18 cellular contexts compared by ENCODE assay signal in genomic region chr5:3303777-3304176, GRCh38.
"Had no signal": no experiment of that assay in that cellular context is flagged by ENCODE, and none has a peak within 500 bp of the region (broad histone marks: within the 10 kb centered on the region; RNA-seq: fewer than 3 reads in every experiment).

No MANE protein-coding gene starts in this region.

- H3K4me3 Mint-ChIP-seq: activated T-cell treated with anti-CD3 and anti-CD28 coated beads, Interleukin-2, amount 50 U/mL, for 72 hours; memory B cell; natural killer cell; stimulated activated naive B cell treated with anti-CD40 and anti-IgM and Interleukin-4, amounts not matched to agents 10 μg/mL and 1 μg/mL and 100 μg/mL, for 72 hours had no signal

- H3K27me3 ChIP-seq: adrenal gland, cardiac muscle cell, foreskin keratinocyte, upper lobe of left lung had no signal

- H3K4me1 Mint-ChIP-seq: memory B cell; natural killer cell; stimulated activated naive B cell treated with anti-CD40 and anti-IgM and Interleukin-4, amounts not matched to agents 10 μg/mL and 1 μg/mL and 100 μg/mL, for 72 hours had no signal

- H3K36me3 Mint-ChIP-seq: memory B cell; natural killer cell; stimulated activated naive B cell treated with anti-CD40 and anti-IgM and Interleukin-4, amounts not matched to agents 10 μg/mL and 1 μg/mL and 100 μg/mL, for 72 hours had no signal

- H3K27ac ChIP-seq: adrenal gland, cardiac muscle cell, epithelial cell of prostate, foreskin keratinocyte, left ventricle myocardium inferior, thoracic aorta, upper lobe of left lung had no signal

- H3K9me3 ChIP-seq: adrenal gland, left ventricle myocardium inferior, thoracic aorta, upper lobe of left lung had no signal

- DNase-seq: activated CD4-positive, alpha-beta T cell treated with anti-CD3 and anti-CD28 coated beads, Interleukin-2, amount 50 U/mL, for 4 hours; activated gamma-delta T cell treated with Interleukin-2 at 50 U/mL for 16 hours; activated T-cell treated with anti-CD3 and anti-CD28 coated beads, Interleukin-2, amount 50 U/mL, for 72 hours; adrenal gland; foreskin keratinocyte; kidney; left ventricle myocardium inferior; natural killer cell; spleen; stimulated activated naive B cell treated with anti-CD40 and anti-IgM and Interleukin-4, amounts not matched to agents 10 μg/mL and 1 μg/mL and 100 μg/mL, for 72 hours; SW 1271; T-helper 2 cell had no signal

- H3K4me1 ChIP-seq: adrenal gland, spleen, upper lobe of left lung had no signal

- H3K36me3 ChIP-seq: adrenal gland, cardiac muscle cell, left ventricle myocardium inferior, spleen, thoracic aorta, upper lobe of left lung had no signal

- H3K27ac Mint-ChIP-seq: activated naive CD4-positive, alpha-beta T cell treated with anti-CD3 and anti-CD28 coated beads, Interleukin-2, amount 50 U/mL, for 72 hours; activated T-cell treated with anti-CD3 and anti-CD28 coated beads, Interleukin-2, amount 50 U/mL, for 72 hours; memory B cell; natural killer cell; stimulated activated naive B cell treated with anti-CD40 and anti-IgM and Interleukin-4, amounts not matched to agents 10 μg/mL and 1 μg/mL and 100 μg/mL, for 72 hours had no signal

- H3K4me3 ChIP-seq: adrenal gland, cardiac muscle cell, left ventricle myocardium inferior, spleen, thoracic aorta, upper lobe of left lung had no signal
